ENCODE assay signal across 1 cellular context in genomic region chr4:89000844-89001360, GRCh38.
TF ChIP-seq lines count a peak whose summit lies in the region.

No MANE protein-coding gene starts in this region.

TF ChIP-seq in K562, 482 proteins besides CTCF, POLR2A, EP300 and RAD21 (continued from another document and continues in another):
- no peak for TF ChIP-seq CREB5 (CRISPR knock-in tag; IDR thresholded peaks at IDR 0.05)
- TF ChIP-seq FIP1L1 (IDR thresholded peaks at IDR 0.05; ENCODE audit: low read depth, low read length, poor library complexity, severe bottlenecking), result no peak
- TF ChIP-seq ZNF41 (CRISPR knock-in tag; conservative IDR thresholded peaks at IDR 0.05), result no peak
- TF ChIP-seq NFIC (IDR thresholded peaks at IDR 0.05), result peak; percentile 98
- peak; percentile 38 for TF ChIP-seq ZFP36 (IDR thresholded peaks at IDR 0.05; ENCODE audit: low read depth, low read length, partially characterized antibody)
- no peak for TF ChIP-seq SIN3A (IDR thresholded peaks at IDR 0.05; ENCODE audit: borderline replicate concordance in 2 of 2, control insufficient read depth in 1 of 2, low read depth in 2 of 2, low read length in 2 of 2)
- peak; percentile 89 for TF ChIP-seq ZNF175 (CRISPR knock-in tag; IDR thresholded peaks at IDR 0.05; ENCODE audit: low read depth)
- 0 out of 4 replicates have a peak, but pooled peaks of 1 of the 2 experiments have one; percentile 6 for TF ChIP-seq FOXA3 (CRISPR knock-in tag; conservative IDR thresholded peaks at IDR 0.05 in 1 of 2, IDR thresholded peaks at IDR 0.05 in 1 of 2)
- no peak for TF ChIP-seq ZSCAN29 (IDR thresholded peaks at IDR 0.05)
- peak in 1 of 2 experiments; percentile 18; a peak in 1 of 4 replicates for TF ChIP-seq KDM1A (IDR thresholded peaks at IDR 0.05)
- no peak for TF ChIP-seq PRPF4 (IDR thresholded peaks at IDR 0.05; ENCODE audit: insufficient read depth, low read depth, low read length, poor library complexity, severe bottlenecking)
- peak; percentile 44 to 51; a peak in 1 of 4 replicates for TF ChIP-seq TRIM24 (IDR thresholded peaks at IDR 0.05)
- TF ChIP-seq ELK3 (CRISPR knock-in tag; IDR thresholded peaks at IDR 0.05), result no peak
- no peak for TF ChIP-seq NCOA1 (IDR thresholded peaks at IDR 0.05; ENCODE audit: low read depth)
- no peak for TF ChIP-seq XRCC5 (IDR thresholded peaks at IDR 0.05; ENCODE audit: low read depth, low read length)
- no peak for TF ChIP-seq KDM2B (CRISPR knock-in tag; IDR thresholded peaks at IDR 0.05)
- TF ChIP-seq SMARCA4 (IDR thresholded peaks at IDR 0.05), result peak; percentile 68
- peak; percentile 64 for TF ChIP-seq CEBPG (CRISPR knock-in tag; IDR thresholded peaks at IDR 0.05)
- peak; percentile 87 to 90 for TF ChIP-seq CEBPG (tag; conservative IDR thresholded peaks at IDR 0.05 in 1 of 2, IDR thresholded peaks at IDR 0.05 in 1 of 2)
- peak; percentile 95 to 98 for TF ChIP-seq SRF (CRISPR knock-in tag; IDR thresholded peaks at IDR 0.05)
- no peak for TF ChIP-seq ZC3H4 (CRISPR knock-in tag; IDR thresholded peaks at IDR 0.05; ENCODE audit: borderline replicate concordance)
- TF ChIP-seq SNAPC5 (CRISPR knock-in tag; IDR thresholded peaks at IDR 0.05), result no peak
- no peak for TF ChIP-seq KAT8 (IDR thresholded peaks at IDR 0.05; ENCODE audit: low read depth)
- peak; percentile 78 for TF ChIP-seq C11orf30 (IDR thresholded peaks at IDR 0.05; ENCODE audit: low read depth)
- TF ChIP-seq ZNF280B (CRISPR knock-in tag; IDR thresholded peaks at IDR 0.05), result no peak
- no peak for TF ChIP-seq RUNX1 (IDR thresholded peaks at IDR 0.05; ENCODE audit: low read depth)
- no peak for TF ChIP-seq SMC3 (conservative IDR thresholded peaks at IDR 0.05; ENCODE audit: insufficient read depth, low read depth, low read length)
- TF ChIP-seq ZNF140 (CRISPR knock-in tag; IDR thresholded peaks at IDR 0.05), result no peak
- TF ChIP-seq ZNF592 (IDR thresholded peaks at IDR 0.05), result peak; percentile 73
- TF ChIP-seq ZNF584 (CRISPR knock-in tag; IDR thresholded peaks at IDR 0.05; ENCODE audit: low read depth), result peak; percentile 67; the same call in 1 of the 2 replicates
- no peak for TF ChIP-seq EZH2 (IDR thresholded peaks at IDR 0.05; ENCODE audit: borderline replicate concordance, low read depth, low read length)
- no peak for TF ChIP-seq PTTG1 (tag; IDR thresholded peaks at IDR 0.05; ENCODE audit: low read depth)
- peak; percentile 47; the same call in 1 of the 2 replicates for TF ChIP-seq GABPA (tag; conservative IDR thresholded peaks at IDR 0.05; ENCODE audit: low read depth)
- peak; percentile 95 for TF ChIP-seq ATF7 (IDR thresholded peaks at IDR 0.05)
- TF ChIP-seq ZMIZ1 (IDR thresholded peaks at IDR 0.05; ENCODE audit: low read depth in 2 of 2, low read length in 2 of 2), result no peak
- TF ChIP-seq HES1 (IDR thresholded peaks at IDR 0.05; ENCODE audit: low read depth), result no peak
- TF ChIP-seq POLR2H (tag; IDR thresholded peaks at IDR 0.05; ENCODE audit: low read depth), result peak; percentile 59; the same call in 1 of the 2 replicates
- TF ChIP-seq TFAP4 (CRISPR knock-in tag; IDR thresholded peaks at IDR 0.05; ENCODE audit: borderline replicate concordance), result no peak
- no peak for TF ChIP-seq MCM3 (IDR thresholded peaks at IDR 0.05)
- peak; percentile 76 for TF ChIP-seq ETV1 (tag; conservative IDR thresholded peaks at IDR 0.05; ENCODE audit: low read depth)
- no peak for TF ChIP-seq CEBPZ (IDR thresholded peaks at IDR 0.05; ENCODE audit: borderline replicate concordance, low read depth, low read length)
- TF ChIP-seq ZBTB9 (CRISPR knock-in tag; IDR thresholded peaks at IDR 0.05), result no peak
- no peak for TF ChIP-seq ZNF655 (CRISPR knock-in tag; IDR thresholded peaks at IDR 0.05)
- TF ChIP-seq MBD2 (IDR thresholded peaks at IDR 0.05; ENCODE audit: borderline replicate concordance, low read depth), result no peak
- TF ChIP-seq BCL6 (CRISPR knock-in tag; IDR thresholded peaks at IDR 0.05), result no peak
